ENCODE assay signal across 18 cellular contexts in the genomic region with DNA sequence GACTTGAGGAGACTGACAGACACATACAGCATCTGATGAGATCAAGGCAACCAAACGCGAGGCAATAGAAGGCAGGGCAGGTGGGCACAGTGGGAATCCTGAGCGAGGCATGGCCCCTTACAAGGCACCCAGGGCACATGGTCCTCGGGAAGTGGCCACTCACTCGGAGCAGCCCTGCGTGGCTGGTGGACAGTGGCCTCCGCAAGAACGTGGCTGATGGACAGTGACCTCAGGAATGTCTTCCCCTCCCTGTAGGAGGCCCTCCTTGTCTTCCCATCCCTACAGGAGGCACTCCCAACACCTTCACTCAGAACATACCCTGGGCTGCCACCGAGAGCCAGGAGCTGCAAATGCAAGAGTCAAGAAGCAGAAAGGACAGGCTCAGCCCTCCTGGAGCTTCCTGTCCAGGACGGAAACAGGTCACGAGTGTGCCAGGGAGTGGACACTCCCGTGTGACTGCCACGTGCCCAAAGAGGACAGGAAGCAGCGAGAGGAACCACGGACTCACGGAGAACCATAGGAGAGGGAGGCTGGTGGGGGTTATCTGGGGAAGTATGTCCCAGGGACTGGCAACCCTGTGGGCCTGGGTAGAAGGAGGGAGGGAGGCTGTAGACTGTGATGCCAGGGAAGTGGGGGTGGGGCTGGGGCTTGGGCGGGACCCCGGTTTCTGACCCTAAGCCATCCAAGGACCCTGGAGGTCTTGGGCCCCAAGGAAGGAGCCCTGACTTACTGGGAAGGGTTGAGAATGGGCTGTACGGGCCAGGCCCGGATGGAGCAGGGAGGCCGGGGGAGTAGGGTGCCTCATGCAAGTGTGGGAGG.
DNase-seq lines count a peak whose midpoint lies in the region; ATAC-seq and TF ChIP-seq lines count a peak whose summit lies in the region.
"Had no signal": no experiment of that assay in that cellular context is flagged by ENCODE, and none has a peak within 500 bp of the region (broad histone marks: within the 10 kb centered on the region; RNA-seq: fewer than 3 reads in every experiment).

No MANE protein-coding gene starts in this region.

- CTCF ChIA-PET in activated CD8-positive, alpha-beta memory T cell treated with anti-CD3 and anti-CD28 coated beads, Interleukin-2, amount 10 ng/mL, durations not matched to agents 7 days and 5 days (lab: Charles Lee) = no interaction called here

- no peaks in the 10 kb centered on the region for H3K9me3 ChIP-seq in endodermal cell (ENCODE audit: control insufficient read depth, low read length)

- TF ChIP-seq CTCF in endodermal cell (conservative IDR thresholded peaks at IDR 0.05) = no peak
- no peak for TF ChIP-seq CTCF in nephron progenitor cell (IDR thresholded peaks at IDR 0.05)

- no peak overlapping the region for H3K9ac ChIP-seq in endodermal cell (ENCODE audit: extremely low read depth, low read length, poor library complexity, severe bottlenecking)

- no peak overlapping the region for H3K4me3 ChIP-seq in endodermal cell (ENCODE audit: low read length)

- H3K27ac ChIP-seq in endodermal cell (ENCODE audit: low read depth, low read length) = peak overlapping the region; percentile 100
- H3K27ac ChIP-seq: C4-2B had no signal

- H3K36me3 ChIP-seq in endodermal cell (ENCODE audit: control insufficient read depth, insufficient read depth, low read length) = no peaks in the 10 kb centered on the region

- H3K27me3 Mint-ChIP-seq in activated CD8-positive, alpha-beta memory T cell treated with anti-CD3 and anti-CD28 coated beads, Interleukin-2, amount 10 ng/mL, durations not matched to agents 7 days and 5 days = no peaks in the 10 kb centered on the region
- peaks cover 11% of the 10 kb centered on the region for H3K27me3 Mint-ChIP-seq in endodermal cell (ENCODE audit: insufficient read depth)
- H3K27me3 Mint-ChIP-seq in nephron progenitor cell (ENCODE audit: low read depth, poor library complexity) = peaks cover 40% of the 10 kb centered on the region

- no peak for ATAC-seq in activated CD8-positive, alpha-beta memory T cell treated with anti-CD3 and anti-CD28 coated beads, Interleukin-2, amount 10 ng/mL, durations not matched to agents 7 days and 5 days
- ATAC-seq in stimulated activated effector memory CD8-positive, alpha-beta T cell treated with anti-CD3 and anti-CD28 coated beads, Interleukin-12 subunit alpha, Interleukin-12 subunit beta, amount 100 ng/mL, for 72 hours = peak; percentile 37
- ATAC-seq: Right ventricle myocardium inferior had no signal

- peak; percentile 22 for DNase-seq in activated CD8-positive, alpha-beta memory T cell treated with anti-CD3 and anti-CD28 coated beads, Interleukin-2, amount 10 ng/mL, durations not matched to agents 7 days and 5 days
- DNase-seq in activated CD8-positive, alpha-beta memory T cell treated with anti-CD3 and anti-CD28 coated beads for 24 hours = no peak
- DNase-seq in endodermal cell (peak; percentile 46), nephron progenitor cell (no peak), NCI-H2107 treated with DMSO at 0.1 percent for 48 hours (lab: John Stamatoyannopoulos, UW; ENCODE audit: unreplicated experiment) (no peak), C1 segment of cervical spinal cord (lab: John Stamatoyannopoulos, UW) (no peak)
- DNase-seq in stimulated activated effector memory CD8-positive, alpha-beta T cell treated with anti-CD3 and anti-CD28 coated beads, Interleukin-12 subunit alpha, Interleukin-12 subunit beta, amount 100 ng/mL, for 72 hours (ENCODE audit: low spot score in 2 of 2) = no peak
- no peak for DNase-seq in activated naive CD4-positive, alpha-beta T cell treated with anti-CD3 and anti-CD28 coated beads, Interleukin-2, amount 50 U/mL, for 16 hours
- DNase-seq: 8988T, DMS79, Kasumi-1, NCI-H1694, NCI-H2081, NCI-H2171 treated with DMSO at 0.1 percent for 48 hours, NCI-H446, NCI-H526 had no signal

- no peaks in the 10 kb centered on the region for H3K27me3 ChIP-seq in endodermal cell (ENCODE audit: control insufficient read depth, insufficient read depth, low read length, poor library complexity, severe bottlenecking)

- H3K4me1 ChIP-seq in endodermal cell (ENCODE audit: control insufficient read depth, insufficient read depth, low read length) = peaks cover 10% of the 10 kb centered on the region

- no peaks in the 10 kb centered on the region for H3K36me3 Mint-ChIP-seq in activated CD8-positive, alpha-beta memory T cell treated with anti-CD3 and anti-CD28 coated beads, Interleukin-2, amount 10 ng/mL, durations not matched to agents 7 days and 5 days
- H3K36me3 Mint-ChIP-seq in endodermal cell (ENCODE audit: low read depth) = no peaks in the 10 kb centered on the region
- H3K36me3 Mint-ChIP-seq in nephron progenitor cell (ENCODE audit: low read depth) = no peaks in the 10 kb centered on the region
- no peaks in the 10 kb centered on the region for H3K36me3 Mint-ChIP-seq in stimulated activated effector memory CD8-positive, alpha-beta T cell treated with anti-CD3 and anti-CD28 coated beads, Interleukin-12 subunit alpha, Interleukin-12 subunit beta, amount 100 ng/mL, for 72 hours

- no peak overlapping the region for H3K4me3 Mint-ChIP-seq in activated CD8-positive, alpha-beta memory T cell treated with anti-CD3 and anti-CD28 coated beads, Interleukin-2, amount 10 ng/mL, durations not matched to agents 7 days and 5 days
- H3K4me3 Mint-ChIP-seq in endodermal cell (no peak overlapping the region), nephron progenitor cell (no peak overlapping the region)
- no peak overlapping the region for H3K4me3 Mint-ChIP-seq in stimulated activated effector memory CD8-positive, alpha-beta T cell treated with anti-CD3 and anti-CD28 coated beads, Interleukin-12 subunit alpha, Interleukin-12 subunit beta, amount 100 ng/mL, for 72 hours

- H3K27ac Mint-ChIP-seq in activated CD8-positive, alpha-beta memory T cell treated with anti-CD3 and anti-CD28 coated beads, Interleukin-2, amount 10 ng/mL, durations not matched to agents 7 days and 5 days = no peak overlapping the region
- H3K27ac Mint-ChIP-seq in endodermal cell (no peak overlapping the region), nephron progenitor cell (peak overlapping the region; percentile 22)
- no peak overlapping the region for H3K27ac Mint-ChIP-seq in stimulated activated effector memory CD8-positive, alpha-beta T cell treated with anti-CD3 and anti-CD28 coated beads, Interleukin-12 subunit alpha, Interleukin-12 subunit beta, amount 100 ng/mL, for 72 hours

- WGBS in endodermal cell (ENCODE audit: insufficient coverage in 1 of 2, insufficient read length in 1 of 2), 2 experiments = 93 to 94% methylated on average over 14 to 21 of the region's 21 CpGs

- no peaks in the 10 kb centered on the region for H3K9me3 Mint-ChIP-seq in activated CD8-positive, alpha-beta memory T cell treated with anti-CD3 and anti-CD28 coated beads, Interleukin-2, amount 10 ng/mL, durations not matched to agents 7 days and 5 days (ENCODE audit: low read depth)
- H3K9me3 Mint-ChIP-seq in endodermal cell = no peaks in the 10 kb centered on the region
- peaks cover 3% of the 10 kb centered on the region for H3K9me3 Mint-ChIP-seq in nephron progenitor cell
- H3K9me3 Mint-ChIP-seq in stimulated activated effector memory CD8-positive, alpha-beta T cell treated with anti-CD3 and anti-CD28 coated beads, Interleukin-12 subunit alpha, Interleukin-12 subunit beta, amount 100 ng/mL, for 72 hours = no peaks in the 10 kb centered on the region

- H3K4me1 Mint-ChIP-seq in activated CD8-positive, alpha-beta memory T cell treated with anti-CD3 and anti-CD28 coated beads, Interleukin-2, amount 10 ng/mL, durations not matched to agents 7 days and 5 days = no peaks in the 10 kb centered on the region
- peaks cover 20% of the 10 kb centered on the region for H3K4me1 Mint-ChIP-seq in endodermal cell
- H3K4me1 Mint-ChIP-seq in nephron progenitor cell = peaks cover 34% of the 10 kb centered on the region
- H3K4me1 Mint-ChIP-seq in stimulated activated effector memory CD8-positive, alpha-beta T cell treated with anti-CD3 and anti-CD28 coated beads, Interleukin-12 subunit alpha, Interleukin-12 subunit beta, amount 100 ng/mL, for 72 hours = no peaks in the 10 kb centered on the region

Comparison
In these comparisons a context has a peak if more than half of its experiments do, and no peak if none do; other contexts are left out.
1. DNase-seq: peak in activated CD8-positive, alpha-beta memory T cell treated with anti-CD3 and anti-CD28 coated beads, Interleukin-2, amount 10 ng/mL, durations not matched to agents 7 days and 5 days (single experiment) and endodermal cell (single experiment); none in activated CD8-positive, alpha-beta memory T cell treated with anti-CD3 and anti-CD28 coated beads for 24 hours (single experiment), nephron progenitor cell (single experiment), stimulated activated effector memory CD8-positive, alpha-beta T cell treated with anti-CD3 and anti-CD28 coated beads, Interleukin-12 subunit alpha, Interleukin-12 subunit beta, amount 100 ng/mL, for 72 hours (0 of 2), activated naive CD4-positive, alpha-beta T cell treated with anti-CD3 and anti-CD28 coated beads, Interleukin-2, amount 50 U/mL, for 16 hours (single experiment), NCI-H2107 treated with DMSO at 0.1 percent for 48 hours (single experiment) and C1 segment of cervical spinal cord (0 of 14).